ENCODE assay signal across 8 cellular contexts in genomic region chr19:11558881-11559828, GRCh38. TPM values are rescaled to one million over a fixed set of nuclear protein-coding genes. Genes with fewer than 3 reads are reported as not detected.
DNase-seq lines count a peak whose midpoint lies in the region; ATAC-seq and TF ChIP-seq lines count a peak whose summit lies in the region.

TSS of gene ELOF1 (minus strand) at chr19:11559230. CDS start at chr19:11554347, 4,883 bp downstream.

- peaks cover 12% of the 10 kb centered on the region for H3K36me3 Mint-ChIP-seq in activated naive CD4-positive, alpha-beta T cell treated with anti-CD3 and anti-CD28 coated beads, Interleukin-2, amount 10 ng/mL, durations not matched to agents 7 days and 5 days

- peaks cover 47% of the 10 kb centered on the region for H3K4me1 Mint-ChIP-seq in activated naive CD4-positive, alpha-beta T cell treated with anti-CD3 and anti-CD28 coated beads, Interleukin-2, amount 10 ng/mL, durations not matched to agents 7 days and 5 days

- DNase-seq in GF-D8 (lab: John Stamatoyannopoulos, UW) = peak; percentile 92
- DNase-seq in HEK293T (ENCODE audit: extremely low spot score) = peak; percentile 99
- DNase-seq in NB4 (ENCODE audit: low read depth) = peak; percentile 98
- DNase-seq in SK-N-MC (ENCODE audit: low read depth, low spot score) = peak; percentile 91
- DNase-seq in activated naive CD4-positive, alpha-beta T cell treated with anti-CD3 and anti-CD28 coated beads, Interleukin-2, amount 10 ng/mL, durations not matched to agents 7 days and 5 days = peak; percentile 98
- peak; percentile 80 to 99 (median 96) for DNase-seq in substantia nigra (lab: John Stamatoyannopoulos, UW)

- H3K4me3 ChIP-seq in NB4 (ENCODE audit: low read depth, low read length) = peak within 1 kb of the TSS; percentile 82
- H3K4me3 ChIP-seq in SK-N-MC = peak within 1 kb of the TSS; percentile 99
- H3K4me3 ChIP-seq in gastroesophageal sphincter = peak within 1 kb of the TSS; percentile 73 to 87
- H3K4me3 ChIP-seq in neutrophil (ENCODE audit: low read depth in 1 of 2, low read length in 1 of 2) = peak within 1 kb of the TSS; percentile 82 to 87

- TF ChIP-seq POLR2A in NB4 (IDR thresholded peaks at IDR 0.05; ENCODE audit: extremely low read depth, insufficient read length) = peak; percentile 90
- peak; percentile 61 to 70 for TF ChIP-seq POLR2A in gastroesophageal sphincter (IDR thresholded peaks at IDR 0.05)

- H3K4me1 ChIP-seq in gastroesophageal sphincter (peaks cover 0 to 44% (median 17%) of the 10 kb centered on the region in 3 donors), neutrophil (ENCODE audit: control insufficient read depth in 1 of 2, insufficient read depth in 1 of 2, low read depth in 1 of 2, low read length in 1 of 2) (peaks cover 24 to 25% of the 10 kb centered on the region in 2 experiments)

- H3K9me3 Mint-ChIP-seq in activated naive CD4-positive, alpha-beta T cell treated with anti-CD3 and anti-CD28 coated beads, Interleukin-2, amount 10 ng/mL, durations not matched to agents 7 days and 5 days = no peaks in the 10 kb centered on the region

- no peak for TF ChIP-seq EP300 in gastroesophageal sphincter (IDR thresholded peaks at IDR 0.05)

- ATAC-seq in gastroesophageal sphincter = peak; percentile 99

- WGBS in gastroesophageal sphincter (ENCODE audit: low coverage in 1 of 2), 2 donors = 6 to 7% methylated on average over 6 to 18 of the region's 57 CpGs

- H3K27me3 Mint-ChIP-seq in activated naive CD4-positive, alpha-beta T cell treated with anti-CD3 and anti-CD28 coated beads, Interleukin-2, amount 10 ng/mL, durations not matched to agents 7 days and 5 days = no peaks in the 10 kb centered on the region

- H3K9me3 ChIP-seq in SK-N-MC (ENCODE audit: low read depth, low read length) = no peaks in the 10 kb centered on the region
- H3K9me3 ChIP-seq in gastroesophageal sphincter = no peaks in the 10 kb centered on the region
- H3K9me3 ChIP-seq in neutrophil = no peaks in the 10 kb centered on the region

- H3K27ac Mint-ChIP-seq in activated naive CD4-positive, alpha-beta T cell treated with anti-CD3 and anti-CD28 coated beads, Interleukin-2, amount 10 ng/mL, durations not matched to agents 7 days and 5 days = peak within 1 kb of the TSS; percentile 82

- H3K9ac ChIP-seq in SK-N-MC (ENCODE audit: insufficient read length) = peak within 1 kb of the TSS; percentile 89

- H3K36me3 ChIP-seq in SK-N-MC (ENCODE audit: insufficient read depth, low read length) (peaks cover 4% of the 10 kb centered on the region; the same call in 1 of the 2 replicates), gastroesophageal sphincter (peaks cover 0 to 26% of the 10 kb centered on the region in 2 donors), neutrophil (peaks cover 9% of the 10 kb centered on the region)

- no peak within 1 kb of the TSS for H3K27ac ChIP-seq in SK-N-MC
- H3K27ac ChIP-seq in gastroesophageal sphincter = peak within 1 kb of the TSS; percentile 50 to 88 (median 83)
- H3K27ac ChIP-seq in neutrophil = peak within 1 kb of the TSS; percentile 70
- H3K27ac ChIP-seq in substantia nigra (ENCODE audit: low read depth, low read length, poor library complexity, severe bottlenecking) = peak within 1 kb of the TSS; percentile 78

- POLR2A ChIA-PET in HEK293T (lab: Yijun Ruan, JAX) = interaction anchor here (0.6 to 2.0 kb wide), 19 partner anchors 9 to 184 kb away, joined by 3 to 13 read pairs (median 5); partner anchors contain the start of genes ACP5, CNN1, ECSIT and SWSAP1

- H3K27me3 ChIP-seq in gastroesophageal sphincter = no peaks in the 10 kb centered on the region
- H3K27me3 ChIP-seq in neutrophil = no peaks in the 10 kb centered on the region

- TF ChIP-seq CTCF in NB4 (IDR thresholded peaks at IDR 0.05; ENCODE audit: low read depth, low read length) (no peak), gastroesophageal sphincter (IDR thresholded peaks at IDR 0.05) (peak in 2 of 4 experiments; percentile 15 to 41), neutrophil (IDR thresholded peaks at IDR 0.05) (peak; percentile 22)

- CTCF ChIA-PET in HEK293T (lab: Yijun Ruan, JAX) = interaction anchor here (0.5 to 1.1 kb wide), 5 partner anchors 14 to 178 kb away, joined by 3 to 5 read pairs (median 4); no protein-coding TSS in a partner anchor
- CTCF ChIA-PET in activated naive CD4-positive, alpha-beta T cell treated with anti-CD3 and anti-CD28 coated beads, Interleukin-2, amount 10 ng/mL, durations not matched to agents 7 days and 5 days (lab: Charles Lee) = interaction anchor here (0.6 to 8.2 kb wide), 8 partner anchors 10 to 1207 kb away, joined by 3 to 127 read pairs (median 5); partner anchors contain the start of gene ZNF627

- H3K4me3 Mint-ChIP-seq in activated naive CD4-positive, alpha-beta T cell treated with anti-CD3 and anti-CD28 coated beads, Interleukin-2, amount 10 ng/mL, durations not matched to agents 7 days and 5 days = peak within 1 kb of the TSS; percentile 89

TF ChIP-seq in HEK293T, 16 proteins besides CTCF, POLR2A, EP300 and RAD21:
- TF ChIP-seq CTBP1 (IDR thresholded peaks at IDR 0.05; ENCODE audit: borderline replicate concordance) (no peak), SUZ12 (IDR thresholded peaks at IDR 0.05) (no peak), FOXA1 (IDR thresholded peaks at IDR 0.05) (no peak; the same call in 1 of the 2 replicates), FOXK2 (IDR thresholded peaks at IDR 0.05) (no peak), TARDBP (IDR thresholded peaks at IDR 0.05) (no peak), HDGF (IDR thresholded peaks at IDR 0.05; ENCODE audit: borderline replicate concordance) (0 out of 2 replicates have a peak, but pooled peaks have one; percentile 44), NFRKB (IDR thresholded peaks at IDR 0.05) (no peak), ELF4 (IDR thresholded peaks at IDR 0.05) (no peak), L3MBTL2 (conservative IDR thresholded peaks at IDR 0.05) (peak; percentile 64; the same call in 1 of the 2 replicates)
- TF ChIP-seq, protein P1, sequence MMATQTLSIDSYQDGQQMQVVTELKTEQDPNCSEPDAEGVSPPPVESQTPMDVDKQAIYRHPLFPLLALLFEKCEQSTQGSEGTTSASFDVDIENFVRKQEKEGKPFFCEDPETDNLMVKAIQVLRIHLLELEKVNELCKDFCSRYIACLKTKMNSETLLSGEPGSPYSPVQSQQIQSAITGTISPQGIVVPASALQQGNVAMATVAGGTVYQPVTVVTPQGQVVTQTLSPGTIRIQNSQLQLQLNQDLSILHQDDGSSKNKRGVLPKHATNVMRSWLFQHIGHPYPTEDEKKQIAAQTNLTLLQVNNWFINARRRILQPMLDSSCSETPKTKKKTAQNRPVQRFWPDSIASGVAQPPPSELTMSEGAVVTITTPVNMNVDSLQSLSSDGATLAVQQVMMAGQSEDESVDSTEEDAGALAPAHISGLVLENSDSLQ (IDR thresholded peaks at IDR 0.05) = no peak

RNA-seq across cellular contexts. Expression of gene ELOF1, which starts in this region (rescaled TPM):
- 10 to 100 TPM; 19.1 to 49.4 (median 32.0) TPM for total RNA-seq in gastroesophageal sphincter
